Comparison of ENCODE assay signal across 19 cellular contexts in genomic region chr19:55697698-55698097, GRCh38. TPM values are rescaled to one million over a fixed set of nuclear protein-coding genes. Genes with fewer than 3 reads are reported as not detected.
DNase-seq lines count a peak whose midpoint lies in the region; ATAC-seq and TF ChIP-seq lines count a peak whose summit lies in the region.
"Had no signal": no experiment of that assay in that cellular context is flagged by ENCODE, and none has a peak within 500 bp of the region (broad histone marks: within the 10 kb centered on the region; RNA-seq: fewer than 3 reads in every experiment).

No MANE protein-coding gene starts in this region.

- H3K4me1 Mint-ChIP-seq in nephron progenitor cell: peaks cover 9% of the 10 kb centered on the region
- H3K4me1 Mint-ChIP-seq in activated naive CD4-positive, alpha-beta T cell treated with anti-CD3 and anti-CD28 coated beads for 36 hours (ENCODE audit: low read depth): no peaks in the 10 kb centered on the region

- peaks cover 12% of the 10 kb centered on the region for H3K9me3 Mint-ChIP-seq in nephron progenitor cell
- H3K9me3 Mint-ChIP-seq in activated naive CD4-positive, alpha-beta T cell treated with anti-CD3 and anti-CD28 coated beads for 36 hours: no peaks in the 10 kb centered on the region

- no peak for TF ChIP-seq CTCF in heart right ventricle (IDR thresholded peaks at IDR 0.05)
- no peak for TF ChIP-seq CTCF in Panc1 (IDR thresholded peaks at IDR 0.05)
- no peak for TF ChIP-seq CTCF in nephron progenitor cell (IDR thresholded peaks at IDR 0.05)

- in situ Hi-C loops in Panc1 (cut with HindIII; ENCODE audit: low pct_unique_long_range_greater_than_20kb, low sequenced_read_pairs): no loop called here

- WGBS in heart right ventricle, 2 donors: 92 to 95% methylated on average over 8 of the region's 8 CpGs

- peak overlapping the region; percentile 92 for H3K27ac Mint-ChIP-seq in nephron progenitor cell
- H3K27ac Mint-ChIP-seq in activated naive CD4-positive, alpha-beta T cell treated with anti-CD3 and anti-CD28 coated beads for 36 hours: no peak overlapping the region

- H3K36me3 Mint-ChIP-seq in nephron progenitor cell (ENCODE audit: low read depth): peaks cover 56% of the 10 kb centered on the region
- peaks cover 23% of the 10 kb centered on the region for H3K36me3 Mint-ChIP-seq in activated naive CD4-positive, alpha-beta T cell treated with anti-CD3 and anti-CD28 coated beads for 36 hours (ENCODE audit: low read depth)

- CTCF ChIA-PET in Panc1 (lab: Charles Lee): interaction anchor here (0.5 kb wide), 1 partner anchor 204 kb away, joined by 5 read pairs; no protein-coding TSS in a partner anchor
- CTCF ChIA-PET in activated naive CD4-positive, alpha-beta T cell treated with anti-CD3 and anti-CD28 coated beads for 36 hours (lab: Charles Lee): no interaction called here

- H3K4me1 ChIP-seq in heart right ventricle (no peaks in the 10 kb centered on the region), Panc1 (ENCODE audit: control insufficient read depth, insufficient read depth, low read length) (no peaks in the 10 kb centered on the region)
- H3K4me1 ChIP-seq: A549, HAP-1 had no signal

- H3K4me3 ChIP-seq in heart right ventricle: no peak overlapping the region
- no peak overlapping the region for H3K4me3 ChIP-seq in Panc1 (ENCODE audit: low read depth in 2 of 2, low read length in 2 of 2)
- H3K4me3 ChIP-seq: A549; BLaER1 treated with 17β-estradiol and CSF1 and Interleukin-3, amounts not matched to agents 10 nM and 100 nM; HAP-1 had no signal

- H3K27me3 Mint-ChIP-seq in nephron progenitor cell (ENCODE audit: low read depth, poor library complexity): no peaks in the 10 kb centered on the region
- no peaks in the 10 kb centered on the region for H3K27me3 Mint-ChIP-seq in activated naive CD4-positive, alpha-beta T cell treated with anti-CD3 and anti-CD28 coated beads for 36 hours (ENCODE audit: low read depth)

- H3K36me3 ChIP-seq in heart right ventricle (peaks cover 0 to 88% (median 44%) of the 10 kb centered on the region in 9 donors), Panc1 (ENCODE audit: control insufficient read depth, insufficient read depth, low read length) (peaks cover 5% of the 10 kb centered on the region)

- ATAC-seq in heart right ventricle (no peak), Panc1 (no peak), GM21515 (IDR thresholded peaks at IDR 0.05; ENCODE audit: unreplicated experiment) (no peak)
- ATAC-seq: Right ventricle myocardium inferior had no signal

- POLR2A ChIA-PET in Panc1 (lab: Charles Lee): no interaction called here

- H3K27ac ChIP-seq in heart right ventricle: no peak overlapping the region
- H3K27ac ChIP-seq in Panc1 (ENCODE audit: low read length): no peak overlapping the region
- H3K27ac ChIP-seq: A549; BLaER1 treated with 17β-estradiol and CSF1 and Interleukin-3, amounts not matched to agents 10 nM and 100 nM had no signal

- no peak overlapping the region for H3K4me3 Mint-ChIP-seq in nephron progenitor cell
- H3K4me3 Mint-ChIP-seq in activated naive CD4-positive, alpha-beta T cell treated with anti-CD3 and anti-CD28 coated beads for 36 hours: no peak overlapping the region

- H3K27me3 ChIP-seq in heart right ventricle (no peaks in the 10 kb centered on the region), Panc1 (ENCODE audit: control insufficient read depth, insufficient read depth, low read length) (no peaks in the 10 kb centered on the region)
- H3K27me3 ChIP-seq: BLaER1 treated with 17β-estradiol and CSF1 and Interleukin-3, amounts not matched to agents 10 nM and 100 nM had no signal

- H3K9me3 ChIP-seq in heart right ventricle (no peaks in the 10 kb centered on the region), Panc1 (ENCODE audit: control insufficient read depth, insufficient read depth, low read depth, low read length) (no peaks in the 10 kb centered on the region)
- H3K9me3 ChIP-seq: A549; BLaER1 treated with 17β-estradiol and CSF1 and Interleukin-3, amounts not matched to agents 10 nM and 100 nM; HAP-1 had no signal

- DNase-seq in cardiac septum (ENCODE audit: low spot score) (peak; percentile 41), heart right ventricle (no peak), Panc1 (ENCODE audit: low read depth, low spot score) (no peak), nephron progenitor cell (no peak), NCI-H2171 (lab: John Stamatoyannopoulos, UW) (no peak)
- no peak for DNase-seq in activated naive CD4-positive, alpha-beta T cell treated with anti-CD3 and anti-CD28 coated beads for 36 hours
- DNase-seq: DND-41, MM.1S, NCI-H1092, NCI-H146, NCI-H2081, NCI-H446 treated with DMSO at 0.1 percent for 48 hours had no signal

- intact Hi-C loops in cardiac septum (cut with DNase I) (no loop called here), heart right ventricle (cut with DNase I) (no loop called here), Panc1 (cut with micrococcal nuclease; ENCODE audit: unreplicated experiment) (no loop called here)
- intact Hi-C loops in activated naive CD4-positive, alpha-beta T cell treated with anti-CD3 and anti-CD28 coated beads for 36 hours (cut with micrococcal nuclease): no loop called here

- BruUV-seq in Panc1 (replicated peaks; lab: Mats Ljungman, UMichigan): TSS peak; percentile 53

RNA-seq across cellular contexts. Expression of gene EPN1, which starts 22.7 kb away (rescaled TPM):
- total RNA-seq in cardiac septum (193 TPM), heart right ventricle (100 to 1,000 TPM; 127 to 305 (median 140) TPM), Panc1 (2021; ENCODE audit: unreplicated experiment) (361 TPM)
- polyA plus RNA-seq in heart right ventricle: 100 to 1,000 TPM; 134 to 140 TPM
- 697 TPM for polyA plus RNA-seq in Panc1 (2012; ENCODE audit: insufficient read length)
- total RNA-seq in activated naive CD4-positive, alpha-beta T cell treated with anti-CD3 and anti-CD28 coated beads for 36 hours: 10 to 100 TPM; 23.4 TPM

RNA-seq across cellular contexts. Expression of gene NLRP9, which starts 40.5 kb away (rescaled TPM):
- total RNA-seq in cardiac septum: not detected
- not detected for total RNA-seq in heart right ventricle
- not detected for polyA plus RNA-seq in heart right ventricle
- total RNA-seq in Panc1 (2021; ENCODE audit: unreplicated experiment): not detected
- polyA plus RNA-seq in Panc1 (2012; ENCODE audit: insufficient read length): not detected
- total RNA-seq in activated naive CD4-positive, alpha-beta T cell treated with anti-CD3 and anti-CD28 coated beads for 36 hours: not detected
- total RNA-seq: G401, LHCN-M2, Right ventricle myocardium inferior had no signal
- polyA plus RNA-seq: A549 had no signal

RNA-seq across cellular contexts. Expression of gene U2AF2, which starts 42.9 kb away (rescaled TPM):
- 80.4 TPM for total RNA-seq in cardiac septum
- total RNA-seq in heart right ventricle: 100 to 1,000 TPM in 1 of 10 donors, 10 to 100 TPM in 9; 64.1 to 100 (median 72.9) TPM
- 10 to 100 TPM; 75.5 to 90.2 TPM for polyA plus RNA-seq in heart right ventricle
- 545 TPM for total RNA-seq in Panc1 (2021; ENCODE audit: unreplicated experiment)
- polyA plus RNA-seq in Panc1 (2012; ENCODE audit: insufficient read length): 761 TPM
- total RNA-seq in activated naive CD4-positive, alpha-beta T cell treated with anti-CD3 and anti-CD28 coated beads for 36 hours: 100 to 1,000 TPM; 285 to 293 TPM

RNA-seq across cellular contexts. Expression of gene CCDC106, which starts 49.7 kb away (rescaled TPM):
- 15.9 TPM for total RNA-seq in cardiac septum
- 10 to 100 TPM; 12.1 to 20.0 (median 13.3) TPM for total RNA-seq in heart right ventricle
- polyA plus RNA-seq in heart right ventricle: 10 to 100 TPM; 15.3 to 29.6 TPM
- total RNA-seq in Panc1 (2021; ENCODE audit: unreplicated experiment): 47.8 TPM
- 101 TPM for polyA plus RNA-seq in Panc1 (2012; ENCODE audit: insufficient read length)
- total RNA-seq in activated naive CD4-positive, alpha-beta T cell treated with anti-CD3 and anti-CD28 coated beads for 36 hours: 1 to 10 TPM; 4.2 to 4.4 TPM

RNA-seq across cellular contexts. Expression of gene ZNF581, which starts 54.2 kb away (rescaled TPM):
- total RNA-seq in cardiac septum (6.5 TPM), heart right ventricle (10 to 100 TPM in 1 of 10 donors, 1 to 10 TPM in 9; 4.0 to 15.6 (median 6.5) TPM), Panc1 (2021; ENCODE audit: unreplicated experiment) (39.0 TPM)
- polyA plus RNA-seq in heart right ventricle: 10 to 100 TPM in 1 of 2 donors, 1 to 10 TPM in 1; 5.6 to 10.8 TPM
- polyA plus RNA-seq in Panc1 (2012; ENCODE audit: insufficient read length): 42.2 TPM
- total RNA-seq in activated naive CD4-positive, alpha-beta T cell treated with anti-CD3 and anti-CD28 coated beads for 36 hours: 10 to 100 TPM; 18.0 to 20.7 TPM
